In genomic region chr2:148552675-148553331, GRCh38 we compare ENCODE assay signal across 8 cellular contexts.
DNase-seq lines count a peak whose midpoint lies in the region; ATAC-seq and TF ChIP-seq lines count a peak whose summit lies in the region.

No MANE protein-coding gene starts in this region.

- H3K4me3 ChIP-seq in Peyer's patch (peak overlapping the region; percentile 28 to 46 (median 36)), fibroblast of the aortic adventitia (ENCODE audit: low read depth, low read length) (peak overlapping the region; percentile 56), suprapubic skin (peak overlapping the region; percentile 34)

- H3K27ac Mint-ChIP-seq in progenitor cell of endocrine pancreas, result no peak overlapping the region

- peaks cover 5% of the 10 kb centered on the region for H3K27me3 Mint-ChIP-seq in progenitor cell of endocrine pancreas

- H3K27ac ChIP-seq in Peyer's patch (peak overlapping the region in 1 of 4 donors; percentile 35), suprapubic skin (no peak overlapping the region)

- H3K27me3 ChIP-seq in Peyer's patch, result no peaks in the 10 kb centered on the region
- H3K27me3 ChIP-seq in suprapubic skin, result no peaks in the 10 kb centered on the region

- no peaks in the 10 kb centered on the region for H3K4me1 Mint-ChIP-seq in progenitor cell of endocrine pancreas (ENCODE audit: low read depth)

- H3K9me3 Mint-ChIP-seq in progenitor cell of endocrine pancreas (ENCODE audit: low read depth), result no peaks in the 10 kb centered on the region

- no peak overlapping the region for H3K4me3 Mint-ChIP-seq in progenitor cell of endocrine pancreas (ENCODE audit: low read depth)

- no peak for TF ChIP-seq POLR2A in Peyer's patch (IDR thresholded peaks at IDR 0.05)
- no peak for TF ChIP-seq POLR2A in suprapubic skin (IDR thresholded peaks at IDR 0.05)

- TF ChIP-seq CTCF in Peyer's patch (IDR thresholded peaks at IDR 0.05), result no peak
- TF ChIP-seq CTCF in fibroblast of the aortic adventitia (IDR thresholded peaks at IDR 0.05; ENCODE audit: insufficient read depth, low read length), result no peak
- no peak for TF ChIP-seq CTCF in suprapubic skin (IDR thresholded peaks at IDR 0.05)
- TF ChIP-seq CTCF in progenitor cell of endocrine pancreas (IDR thresholded peaks at IDR 0.05; ENCODE audit: unreplicated experiment), result no peak

- 72% methylated on average over 9 of the region's 9 CpGs for WGBS in suprapubic skin

- DNase-seq in activated CD4-positive, CD25-positive, alpha-beta regulatory T cell treated with anti-CD3 and anti-CD28 coated beads, Interleukin-2, amount 50 U/mL, for 72 hours, result no peak
- DNase-seq in Peyer's patch (no peak), fibroblast of the aortic adventitia (ENCODE audit: low read depth) (peak; percentile 18), suprapubic skin (ENCODE audit: low spot score in 2 of 2) (no peak), progenitor cell of endocrine pancreas (ENCODE audit: low spot score, unreplicated experiment) (no peak), NCI-H1930 (lab: John Stamatoyannopoulos, UW) (no peak)

- no peak for TF ChIP-seq EP300 in suprapubic skin (IDR thresholded peaks at IDR 0.05)

- no peaks in the 10 kb centered on the region for H3K36me3 ChIP-seq in Peyer's patch
- H3K36me3 ChIP-seq in suprapubic skin, result no peaks in the 10 kb centered on the region

- H3K9me3 ChIP-seq in Peyer's patch (no peaks in the 10 kb centered on the region), suprapubic skin (no peaks in the 10 kb centered on the region)

- peak; percentile 76 to 78 for ATAC-seq in activated CD4-positive, CD25-positive, alpha-beta regulatory T cell treated with anti-CD3 and anti-CD28 coated beads, Interleukin-2, amount 50 U/mL, for 24 hours
- ATAC-seq in HG03342 (IDR thresholded peaks at IDR 0.05; ENCODE audit: unreplicated experiment), result peak; percentile 64

- no peaks in the 10 kb centered on the region for H3K36me3 Mint-ChIP-seq in progenitor cell of endocrine pancreas (ENCODE audit: insufficient read depth)

- H3K4me1 ChIP-seq in Peyer's patch (no peaks in the 10 kb centered on the region), suprapubic skin (no peaks in the 10 kb centered on the region)
